8 cellular contexts compared by ENCODE assay signal in genomic region chr16:81443688-81444447, GRCh38. TPM values are rescaled to one million over a fixed set of nuclear protein-coding genes. Genes with fewer than 3 reads are reported as not detected.
DNase-seq lines count a peak whose midpoint lies in the region; ATAC-seq and TF ChIP-seq lines count a peak whose summit lies in the region.

No MANE protein-coding gene starts in this region.

- H3K27ac ChIP-seq in OCI-LY1 (ENCODE audit: low read depth, low read length, poor library complexity, severe bottlenecking), result no peak overlapping the region

- H3K27me3 ChIP-seq in OCI-LY1 (ENCODE audit: insufficient read depth, low read length) (peaks cover 10% of the 10 kb centered on the region; the same call in 1 of the 2 replicates), endocrine pancreas (ENCODE audit: control insufficient read depth, insufficient read depth, low read length) (no peaks in the 10 kb centered on the region)

- peaks cover 39% of the 10 kb centered on the region for H3K4me1 Mint-ChIP-seq in CD14-positive monocyte
- peaks cover 45 to 46% of the 10 kb centered on the region in 2 donors for H3K4me1 Mint-ChIP-seq in natural killer cell treated with Interleukin-12 subunit alpha and Interleukin-12 subunit beta and Interleukin-15 and Interleukin-18, amount 100 ng/mL, for 72 hours (ENCODE audit: low read depth in 2 of 2)

- DNase-seq in CD14-positive monocyte (ENCODE audit: low spot score), result no peak
- DNase-seq in natural killer cell treated with Interleukin-12 subunit alpha and Interleukin-12 subunit beta and Interleukin-15 and Interleukin-18, amount 100 ng/mL, for 72 hours (ENCODE audit: low spot score), result no peak
- no peak for DNase-seq in NCI-H510A (lab: John Stamatoyannopoulos, UW)
- DNase-seq in KBM-7, result no peak
- no peak for DNase-seq in putamen (ENCODE audit: low spot score)

- peak overlapping the region; percentile 84 to 96 (median 91) for H3K27ac Mint-ChIP-seq in CD14-positive monocyte
- H3K27ac Mint-ChIP-seq in natural killer cell treated with Interleukin-12 subunit alpha and Interleukin-12 subunit beta and Interleukin-15 and Interleukin-18, amount 100 ng/mL, for 72 hours, result peak overlapping the region; percentile 46 to 67

- H3K9me2 ChIP-seq in OCI-LY1 (ENCODE audit: low read depth, low read length), result no peaks in the 10 kb centered on the region

- no peaks in the 10 kb centered on the region for H3F3A ChIP-seq in OCI-LY1 (ENCODE audit: insufficient read depth, low read length)

- H4K20me1 ChIP-seq in OCI-LY1 (ENCODE audit: insufficient read depth, low read length), result no peaks in the 10 kb centered on the region

- peak overlapping the region; percentile 61 for H3K4me2 ChIP-seq in OCI-LY1 (ENCODE audit: low read length)

- intact Hi-C loops in CD14-positive monocyte (cut with micrococcal nuclease), result no loop called here

- H3K4me1 ChIP-seq in OCI-LY1 (ENCODE audit: insufficient read depth, low read length, severe bottlenecking), result peaks cover 28% of the 10 kb centered on the region
- H3K4me1 ChIP-seq in endocrine pancreas (ENCODE audit: control insufficient read depth, insufficient read depth, low read length), result no peaks in the 10 kb centered on the region

- H3K9ac ChIP-seq in OCI-LY1 (ENCODE audit: low read length) (peak overlapping the region; percentile 60; the same call in 1 of the 2 replicates), endocrine pancreas (ENCODE audit: control insufficient read depth, insufficient read depth, low read length) (peak overlapping the region; percentile 61)

- no peak for ATAC-seq in natural killer cell treated with Interleukin-12 subunit alpha and Interleukin-12 subunit beta and Interleukin-15 and Interleukin-18, amount 100 ng/mL, for 72 hours
- no peak for ATAC-seq in HG03469 (IDR thresholded peaks at IDR 0.05; ENCODE audit: unreplicated experiment)

- H3K9me3 Mint-ChIP-seq in CD14-positive monocyte, result peaks cover 0 to 2% (median 0%) of the 10 kb centered on the region in 7 donors
- H3K9me3 Mint-ChIP-seq in natural killer cell treated with Interleukin-12 subunit alpha and Interleukin-12 subunit beta and Interleukin-15 and Interleukin-18, amount 100 ng/mL, for 72 hours, result no peaks in the 10 kb centered on the region

- in situ Hi-C loops in KBM-7 (cut with MboI; ENCODE audit: low pct_unique_long_range_greater_than_20kb, low sequenced_read_pairs), result no loop called here

- H2AFZ ChIP-seq in OCI-LY1 (ENCODE audit: low read length), result no peak overlapping the region

- H3K4me3 ChIP-seq in OCI-LY1 (ENCODE audit: low read depth, low read length, poor library complexity, severe bottlenecking) (peak overlapping the region; percentile 55), endocrine pancreas (ENCODE audit: control insufficient read depth, insufficient read depth, low read length) (no peak overlapping the region)

- H3K4me3 Mint-ChIP-seq in CD14-positive monocyte, result peak overlapping the region; percentile 71 to 79
- H3K4me3 Mint-ChIP-seq in natural killer cell treated with Interleukin-12 subunit alpha and Interleukin-12 subunit beta and Interleukin-15 and Interleukin-18, amount 100 ng/mL, for 72 hours, result peak overlapping the region; percentile 61

- H3K27me3 Mint-ChIP-seq in CD14-positive monocyte (ENCODE audit: low read depth in 3 of 3), result peaks cover 10 to 31% (median 11%) of the 10 kb centered on the region in 3 donors
- no peaks in the 10 kb centered on the region for H3K27me3 Mint-ChIP-seq in natural killer cell treated with Interleukin-12 subunit alpha and Interleukin-12 subunit beta and Interleukin-15 and Interleukin-18, amount 100 ng/mL, for 72 hours

- H3K36me3 ChIP-seq in OCI-LY1 (ENCODE audit: insufficient read depth, low read length) (peaks cover 6% of the 10 kb centered on the region; the same call in 1 of the 2 replicates), endocrine pancreas (ENCODE audit: control insufficient read depth, insufficient read depth, low read length) (no peaks in the 10 kb centered on the region)

- H3K36me3 Mint-ChIP-seq in CD14-positive monocyte, result peaks cover 9 to 19% of the 10 kb centered on the region in 2 donors
- peaks cover 6% of the 10 kb centered on the region for H3K36me3 Mint-ChIP-seq in natural killer cell treated with Interleukin-12 subunit alpha and Interleukin-12 subunit beta and Interleukin-15 and Interleukin-18, amount 100 ng/mL, for 72 hours

- H3K9me3 ChIP-seq in OCI-LY1 (ENCODE audit: low read length), result no peaks in the 10 kb centered on the region
- H3K9me3 ChIP-seq in endocrine pancreas (ENCODE audit: control insufficient read depth, low read length), result no peaks in the 10 kb centered on the region

- TF ChIP-seq CTCF in CD14-positive monocyte (IDR thresholded peaks at IDR 0.05), result no peak
- no peak for TF ChIP-seq CTCF in OCI-LY1 (IDR thresholded peaks at IDR 0.05; ENCODE audit: low read length)

- peaks cover 37% of the 10 kb centered on the region for H3K79me2 ChIP-seq in OCI-LY1 (ENCODE audit: insufficient read depth, low read length)

RNA-seq across cellular contexts. Expression of gene CMIP, which starts 0.7 kb away (rescaled TPM):
- polyA plus RNA-seq in CD14-positive monocyte, result under 1 TPM; 0.85 to 0.93 TPM
- total RNA-seq in natural killer cell treated with Interleukin-12 subunit alpha and Interleukin-12 subunit beta and Interleukin-15 and Interleukin-18, amount 100 ng/mL, for 72 hours, result 10 to 100 TPM; 48.0 to 57.6 TPM
